ENCODE assay signal across 8 cellular contexts in genomic region chr6:151391021-151391470, GRCh38. TPM values are rescaled to one million over a fixed set of nuclear protein-coding genes. Genes with fewer than 3 reads are reported as not detected.
A peak's percentile ranks its signal among the peaks of the same experiment; 100 is the strongest.
DNase-seq lines count a peak whose midpoint lies in the region; ATAC-seq and TF ChIP-seq lines count a peak whose summit lies in the region.

No MANE protein-coding gene starts in this region.

- DNase-seq in NCI-H2107 (lab: John Stamatoyannopoulos, UW) (peak; percentile 53), NCI-H2107 treated with DMSO at 0.1 percent for 48 hours (lab: John Stamatoyannopoulos, UW; ENCODE audit: unreplicated experiment) (no peak), NCI-H510A treated with DMSO at 0.1 percent for 48 hours (lab: John Stamatoyannopoulos, UW) (peak; percentile 35), endothelial cell (ENCODE audit: low spot score) (peak; percentile 79), mesothelial cell of epicardium (ENCODE audit: low spot score in 2 of 2, unreplicated experiment in 2 of 2) (peak; percentile 62 to 80)
- DNase-seq in activated CD8-positive, alpha-beta memory T cell treated with anti-CD3 and anti-CD28 coated beads, Interleukin-2, amount 10 ng/mL, durations not matched to agents 7 days and 5 days: peak; percentile 87
- DNase-seq in stimulated activated CD8-positive, alpha-beta memory T cell treated with anti-CD3 and anti-CD28 coated beads, Interleukin-15, amount 100 ng/mL, for 24 hours (ENCODE audit: low read depth): peak; percentile 65

- H3K27ac Mint-ChIP-seq in activated CD8-positive, alpha-beta memory T cell treated with anti-CD3 and anti-CD28 coated beads, Interleukin-2, amount 10 ng/mL, durations not matched to agents 7 days and 5 days: peak overlapping the region; percentile 96
- H3K27ac Mint-ChIP-seq in endothelial cell (ENCODE audit: unreplicated experiment) (no peak overlapping the region), mesothelial cell of epicardium (peak overlapping the region; percentile 98)

- H3K27me3 Mint-ChIP-seq in activated CD8-positive, alpha-beta memory T cell treated with anti-CD3 and anti-CD28 coated beads, Interleukin-2, amount 10 ng/mL, durations not matched to agents 7 days and 5 days: no peaks in the 10 kb centered on the region
- H3K27me3 Mint-ChIP-seq in endothelial cell (ENCODE audit: unreplicated experiment) (peaks cover 19% of the 10 kb centered on the region), mesothelial cell of epicardium (ENCODE audit: low read depth) (no peaks in the 10 kb centered on the region)

- CTCF ChIA-PET in activated CD8-positive, alpha-beta memory T cell treated with anti-CD3 and anti-CD28 coated beads, Interleukin-2, amount 10 ng/mL, durations not matched to agents 7 days and 5 days (lab: Charles Lee): interaction anchor here (1.1 to 1.6 kb wide), 2 partner anchors 13 to 15 kb away, joined by 3 read pairs; no protein-coding TSS in a partner anchor

- peaks cover 23% of the 10 kb centered on the region for H3K36me3 Mint-ChIP-seq in activated CD8-positive, alpha-beta memory T cell treated with anti-CD3 and anti-CD28 coated beads, Interleukin-2, amount 10 ng/mL, durations not matched to agents 7 days and 5 days
- H3K36me3 Mint-ChIP-seq in endothelial cell (ENCODE audit: low read depth, unreplicated experiment): peaks cover 13% of the 10 kb centered on the region
- H3K36me3 Mint-ChIP-seq in mesothelial cell of epicardium: peaks cover 1% of the 10 kb centered on the region

- H3K4me3 Mint-ChIP-seq in activated CD8-positive, alpha-beta memory T cell treated with anti-CD3 and anti-CD28 coated beads, Interleukin-2, amount 10 ng/mL, durations not matched to agents 7 days and 5 days: peak overlapping the region; percentile 92
- H3K4me3 Mint-ChIP-seq in endothelial cell (ENCODE audit: unreplicated experiment): no peak overlapping the region
- H3K4me3 Mint-ChIP-seq in mesothelial cell of epicardium: peak overlapping the region; percentile 88

- TF ChIP-seq CTCF in endothelial cell (IDR thresholded peaks at IDR 0.05; ENCODE audit: unreplicated experiment): no peak
- TF ChIP-seq CTCF in mesothelial cell of epicardium (IDR thresholded peaks at IDR 0.05; ENCODE audit: unreplicated experiment): no peak

- peaks cover 51% of the 10 kb centered on the region for H3K4me1 Mint-ChIP-seq in activated CD8-positive, alpha-beta memory T cell treated with anti-CD3 and anti-CD28 coated beads, Interleukin-2, amount 10 ng/mL, durations not matched to agents 7 days and 5 days
- H3K4me1 Mint-ChIP-seq in endothelial cell (ENCODE audit: unreplicated experiment) (peaks cover 30% of the 10 kb centered on the region), mesothelial cell of epicardium (peaks cover 50% of the 10 kb centered on the region)

- no peaks in the 10 kb centered on the region for H3K9me3 Mint-ChIP-seq in activated CD8-positive, alpha-beta memory T cell treated with anti-CD3 and anti-CD28 coated beads, Interleukin-2, amount 10 ng/mL, durations not matched to agents 7 days and 5 days (ENCODE audit: low read depth)
- no peaks in the 10 kb centered on the region for H3K9me3 Mint-ChIP-seq in endothelial cell (ENCODE audit: unreplicated experiment)
- H3K9me3 Mint-ChIP-seq in mesothelial cell of epicardium: no peaks in the 10 kb centered on the region

- ATAC-seq in HG02885 (IDR thresholded peaks at IDR 0.05; ENCODE audit: poor library complexity, unreplicated experiment): peak; percentile 13
- ATAC-seq in activated CD8-positive, alpha-beta memory T cell treated with anti-CD3 and anti-CD28 coated beads, Interleukin-2, amount 10 ng/mL, durations not matched to agents 7 days and 5 days: no peak

RNA-seq across cellular contexts. Expression of gene ZBTB2, which starts 0.3 kb away (rescaled TPM):
- total RNA-seq in activated CD8-positive, alpha-beta memory T cell treated with anti-CD3 and anti-CD28 coated beads, Interleukin-2, amount 10 ng/mL, durations not matched to agents 7 days and 5 days: 10 to 100 TPM; 25.9 to 33.1 TPM
- 11.6 TPM for total RNA-seq in endothelial cell (ENCODE audit: unreplicated experiment)
- total RNA-seq in mesothelial cell of epicardium: 15.2 to 16.1 TPM (median 15.8 TPM) in 3 replicates
